In the genomic region with DNA sequence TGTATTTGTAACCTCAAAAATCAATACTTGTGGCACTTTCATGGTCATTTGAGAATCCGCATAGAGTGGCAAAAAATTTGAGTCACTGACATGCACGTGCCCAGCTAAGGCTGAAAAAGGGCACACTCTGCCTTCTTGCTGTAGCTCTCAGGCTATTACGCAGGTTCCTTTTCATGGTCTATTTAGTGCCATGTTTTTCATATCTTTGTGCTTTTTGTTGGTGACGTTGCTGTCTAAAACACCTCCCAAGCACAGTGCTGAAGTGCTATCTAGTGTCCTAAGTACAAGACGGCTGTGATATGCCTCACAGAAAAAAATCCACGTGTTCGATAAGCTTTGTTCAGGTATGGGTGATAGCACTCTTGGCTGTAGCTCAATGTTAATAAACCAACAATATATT, we compare ENCODE assay signal across 23 cellular contexts.
"Had no signal": no experiment of that assay in that cellular context is flagged by ENCODE, and none has a peak within 500 bp of the region (broad histone marks: within the 10 kb centered on the region; RNA-seq: fewer than 3 reads in every experiment).

No MANE protein-coding gene starts in this region.

- H3K27ac ChIP-seq: heart left ventricle, left ventricle myocardium inferior, prostate gland, right atrium auricular region, skin epidermis had no signal

- H3K36me3 ChIP-seq: gastroesophageal sphincter, heart left ventricle, left ventricle myocardium inferior, prostate gland, right atrium auricular region had no signal

- ATAC-seq: activated T-cell treated with anti-CD3 and anti-CD28 coated beads, Interleukin-2, amount 50 U/mL, for 4 hours; esophagus mucosa; gastroesophageal sphincter; heart left ventricle; stimulated activated naive B cell treated with anti-CD40 and anti-IgM and Interleukin-4, amounts not matched to agents 10 μg/mL and 1 μg/mL and 100 μg/mL, for 72 hours had no signal

- H3K4me3 ChIP-seq: gastroesophageal sphincter, heart left ventricle, left ventricle myocardium inferior, prostate gland, right atrium auricular region, skin epidermis had no signal

- H3K27me3 ChIP-seq: gastroesophageal sphincter, heart left ventricle, right atrium auricular region had no signal

- H3K9me3 ChIP-seq: gastroesophageal sphincter, heart left ventricle, left ventricle myocardium inferior, prostate gland, right atrium auricular region had no signal

- DNase-seq: activated CD4-positive, alpha-beta T cell treated with anti-CD3 and anti-CD28 coated beads, Interleukin-2, amount 50 U/mL, for 1 hour; activated CD4-positive, CD25-positive, alpha-beta regulatory T cell treated with anti-CD3 and anti-CD28 coated beads, Interleukin-2, amount 50 U/mL, for 72 hours; activated CD8-positive, alpha-beta memory T cell treated with anti-CD3 and anti-CD28 coated beads, Interleukin-2, amount 50 U/mL, for 4 hours; activated effector memory CD4-positive, alpha-beta T cell treated with Interleukin-2 at 50 U/mL for 16 hours; activated naive CD4-positive, alpha-beta T cell treated with anti-CD3 and anti-CD28 coated beads, Interleukin-2, amount 10 ng/mL, durations not matched to agents 7 days and 5 days; activated naive CD8-positive, alpha-beta T cell treated with anti-CD3 and anti-CD28 coated beads, Interleukin-2, amount 50 U/mL, for 24 hours; activated T-cell treated with anti-CD3 and anti-CD28 coated beads, Interleukin-2, amount 50 U/mL, for 4 hours; aorta; cerebellar nuclear complex; cortex of kidney; effector CD8-positive, alpha-beta T cell; heart left ventricle; kidney glomerular epithelial cell; left ventricle myocardium inferior; mammary epithelial cell; nephron progenitor cell; nucleus accumbens; stimulated activated naive B cell treated with anti-CD40 and anti-IgM and Interleukin-4, amounts not matched to agents 10 μg/mL and 1 μg/mL and 100 μg/mL, for 72 hours had no signal
